In the genomic region with DNA sequence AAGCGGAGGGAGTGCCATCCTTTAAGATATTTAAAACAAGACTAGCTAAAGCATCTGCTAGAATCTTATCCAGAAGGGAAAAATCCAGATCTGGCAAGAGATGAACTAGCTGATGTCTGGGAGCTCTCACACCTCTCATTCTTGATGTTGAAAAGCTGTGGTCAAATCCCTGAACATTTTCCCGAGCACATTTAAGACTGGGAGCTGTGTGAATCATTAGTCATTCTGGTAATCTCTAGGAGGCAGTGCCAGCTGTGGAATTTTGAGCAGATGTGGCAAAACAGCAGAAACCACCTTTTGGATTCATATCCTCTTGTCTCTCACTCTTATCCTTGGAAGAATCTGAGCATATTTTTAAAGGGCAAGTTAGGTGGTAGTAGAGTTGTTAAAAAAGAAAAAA, we compare ENCODE assay signal across 16 cellular contexts.
DNase-seq lines count a peak whose midpoint lies in the region; ATAC-seq, FAIRE-seq and TF ChIP-seq lines count a peak whose summit lies in the region.
"Had no signal": no experiment of that assay in that cellular context is flagged by ENCODE, and none has a peak within 500 bp of the region (broad histone marks: within the 10 kb centered on the region; RNA-seq: fewer than 3 reads in every experiment).

No MANE protein-coding gene starts in this region.

- TF ChIP-seq EP300 in HepG2 (IDR thresholded peaks at IDR 0.05; ENCODE audit: low read depth in 2 of 2, low read length in 2 of 2) (no peak), HepG2 (CRISPR knock-in tag; IDR thresholded peaks at IDR 0.05; ENCODE audit: borderline replicate concordance) (no peak)

- ATAC-seq in HepG2 (no peak), HG02970 (IDR thresholded peaks at IDR 0.05; ENCODE audit: low FRiP score, unreplicated experiment) (no peak)
- ATAC-seq in stimulated activated naive CD8-positive, alpha-beta T cell treated with anti-CD3 and anti-CD28 coated beads, Interleukin-15, amount 100 ng/mL, for 72 hours = no peak
- ATAC-seq: activated CD4-positive, alpha-beta T cell treated with anti-CD3 and anti-CD28 coated beads for 36 hours had no signal

- no peak for TF ChIP-seq POLR2A in HepG2 (IDR thresholded peaks at IDR 0.05; ENCODE audit: insufficient read depth in 1 of 2, low read depth in 2 of 2, low read length in 2 of 2)

- H3K36me3 Mint-ChIP-seq in chondrocyte (ENCODE audit: low read depth) = no peaks in the 10 kb centered on the region

- CTCF ChIA-PET in HepG2 (lab: Yijun Ruan, JAX; ENCODE audit: low intra/inter-chr PET ratio, low total read pairs) = no interaction called here

- H3K4me3 ChIP-seq in HepG2 (replicated peaks in 1 of 3; ENCODE audit: insufficient read depth in 1 of 3, low read depth in 2 of 3, low read length in 3 of 3) (no peak overlapping the region), BE2C (ENCODE audit: low read depth, low read length) (no peak overlapping the region)
- H3K4me3 ChIP-seq: BLaER1, vagina had no signal

- H2AFZ ChIP-seq in HepG2 (ENCODE audit: low read length) = peak overlapping the region; percentile 39

- H3K4me1 ChIP-seq in HepG2 (ENCODE audit: insufficient read depth, low read length) = peaks cover 49% of the 10 kb centered on the region
- H3K4me1 ChIP-seq in BE2C = peaks cover 9% of the 10 kb centered on the region; the same call in 1 of the 2 replicates
- H3K4me1 ChIP-seq: BLaER1, vagina had no signal

- 93% methylated on average over 2 of the region's 2 CpGs for WGBS in HepG2 (ENCODE audit: low lambda C conversion rate)

- intact Hi-C loops in HepG2 (cut with micrococcal nuclease; ENCODE audit: unreplicated experiment) = no loop called here

- no peaks in the 10 kb centered on the region for H4K20me1 ChIP-seq in HepG2 (ENCODE audit: insufficient read depth, low read length)
- H4K20me1 ChIP-seq: BLaER1 had no signal

- no peak overlapping the region for H3K4me3 Mint-ChIP-seq in chondrocyte (ENCODE audit: unreplicated experiment)
- H3K4me3 Mint-ChIP-seq in stimulated activated naive CD8-positive, alpha-beta T cell treated with anti-CD3 and anti-CD28 coated beads, Interleukin-15, amount 100 ng/mL, for 72 hours = no peak overlapping the region
- H3K4me3 Mint-ChIP-seq: activated CD4-positive, alpha-beta T cell treated with anti-CD3 and anti-CD28 coated beads for 36 hours had no signal

- no peak overlapping the region for H3K27ac ChIP-seq in HepG2 (ENCODE audit: extremely low read length, insufficient read depth, low read length)
- H3K27ac ChIP-seq: BLaER1, epithelial cell of prostate, KMS-11, vagina had no signal

- H3K36me3 ChIP-seq in HepG2 (replicated peaks in 1 of 2; ENCODE audit: control insufficient read depth in 1 of 2, insufficient read depth in 2 of 2, low read length in 2 of 2) = no peaks in the 10 kb centered on the region
- H3K36me3 ChIP-seq in BE2C = no peaks in the 10 kb centered on the region
- H3K36me3 ChIP-seq: BLaER1, vagina had no signal

- H3K79me2 ChIP-seq in HepG2 (ENCODE audit: insufficient read depth, low read length) = no peaks in the 10 kb centered on the region

- TF ChIP-seq RAD21 in HepG2 (CRISPR knock-in tag; IDR thresholded peaks at IDR 0.05) = no peak

- peaks cover 22% of the 10 kb centered on the region for H3K4me1 Mint-ChIP-seq in chondrocyte (ENCODE audit: low read depth)
- peaks cover 5% of the 10 kb centered on the region for H3K4me1 Mint-ChIP-seq in stimulated activated naive CD8-positive, alpha-beta T cell treated with anti-CD3 and anti-CD28 coated beads, Interleukin-15, amount 100 ng/mL, for 72 hours

- FAIRE-seq in HepG2 (lab: Jason Lieb, UNC) = no peak
- FAIRE-seq: kidney had no signal

- H3K27me3 ChIP-seq in HepG2 (ENCODE audit: control insufficient read depth in 1 of 2, insufficient read depth in 2 of 2, low read length in 2 of 2) (no peaks in the 10 kb centered on the region), BE2C (no peaks in the 10 kb centered on the region)
- H3K27me3 ChIP-seq: BLaER1, vagina had no signal

- TF ChIP-seq CTCF in chondrocyte (IDR thresholded peaks at IDR 0.05) (peak; percentile 64), HepG2 (CRISPR knock-in tag; IDR thresholded peaks at IDR 0.05) (no peak), BE2C (IDR thresholded peaks at IDR 0.05; ENCODE audit: low read depth, low read length) (no peak)

- H3K9me3 ChIP-seq in HepG2 (ENCODE audit: low read length) (no peaks in the 10 kb centered on the region), BE2C (no peaks in the 10 kb centered on the region)
- H3K9me3 ChIP-seq: BLaER1, vagina had no signal

- no peaks in the 10 kb centered on the region for H3K9me3 Mint-ChIP-seq in chondrocyte (ENCODE audit: low read depth)
- peaks cover 5 to 8% of the 10 kb centered on the region in 2 donors for H3K9me3 Mint-ChIP-seq in stimulated activated naive CD8-positive, alpha-beta T cell treated with anti-CD3 and anti-CD28 coated beads, Interleukin-15, amount 100 ng/mL, for 72 hours

- BruUV-seq in HepG2 (replicated peaks; lab: Mats Ljungman, UMichigan) = no TSS peak

- no peak overlapping the region for H3K4me2 ChIP-seq in HepG2 (ENCODE audit: low read depth, low read length)
- H3K4me2 ChIP-seq: BLaER1, KMS-11 had no signal

- DNase-seq in AG08395 (ENCODE audit: low spot score) (peak; percentile 77), HS-5 (ENCODE audit: low read depth) (peak; percentile 85), chondrocyte (ENCODE audit: low spot score) (no peak), HepG2 (ENCODE audit: low spot score) (no peak), BE2C (no peak), NCI-H1048 (lab: John Stamatoyannopoulos, UW) (no peak)
- DNase-seq in stimulated activated naive CD8-positive, alpha-beta T cell treated with anti-CD3 and anti-CD28 coated beads, Interleukin-15, amount 100 ng/mL, for 72 hours = no peak
- DNase-seq: activated CD4-positive, alpha-beta T cell treated with anti-CD3 and anti-CD28 coated beads for 36 hours; central memory CD4-positive, alpha-beta T cell; kidney; NCI-H2029 had no signal

- no peaks in the 10 kb centered on the region for H3K27me3 Mint-ChIP-seq in chondrocyte (ENCODE audit: low read depth)
- H3K27me3 Mint-ChIP-seq in stimulated activated naive CD8-positive, alpha-beta T cell treated with anti-CD3 and anti-CD28 coated beads, Interleukin-15, amount 100 ng/mL, for 72 hours = no peaks in the 10 kb centered on the region
- H3K27me3 Mint-ChIP-seq: activated CD4-positive, alpha-beta T cell treated with anti-CD3 and anti-CD28 coated beads for 36 hours had no signal

- in situ Hi-C loops in HepG2 (cut with HindIII; ENCODE audit: extremely low pct_ligation_motif_present, low pct_unique_long_range_greater_than_20kb) = loop anchor here (10.0 kb wide), 1 partner anchor 87 kb away; no protein-coding TSS in a partner anchor

- POLR2A ChIA-PET in HepG2 (lab: Yijun Ruan, JAX) = no interaction called here

- no peak overlapping the region for H3K9ac ChIP-seq in HepG2 (ENCODE audit: insufficient read depth, low read depth, low read length)
- H3K9ac ChIP-seq: BLaER1, KMS-11 had no signal

- H3K27ac Mint-ChIP-seq in chondrocyte (ENCODE audit: unreplicated experiment) = peak overlapping the region; percentile 2
- no peak overlapping the region for H3K27ac Mint-ChIP-seq in stimulated activated naive CD8-positive, alpha-beta T cell treated with anti-CD3 and anti-CD28 coated beads, Interleukin-15, amount 100 ng/mL, for 72 hours
- H3K27ac Mint-ChIP-seq: activated CD4-positive, alpha-beta T cell treated with anti-CD3 and anti-CD28 coated beads for 36 hours had no signal

TF ChIP-seq in HepG2, 621 proteins besides CTCF, POLR2A, EP300 and RAD21 (continues in another document):
- TF ChIP-seq, protein P1, sequence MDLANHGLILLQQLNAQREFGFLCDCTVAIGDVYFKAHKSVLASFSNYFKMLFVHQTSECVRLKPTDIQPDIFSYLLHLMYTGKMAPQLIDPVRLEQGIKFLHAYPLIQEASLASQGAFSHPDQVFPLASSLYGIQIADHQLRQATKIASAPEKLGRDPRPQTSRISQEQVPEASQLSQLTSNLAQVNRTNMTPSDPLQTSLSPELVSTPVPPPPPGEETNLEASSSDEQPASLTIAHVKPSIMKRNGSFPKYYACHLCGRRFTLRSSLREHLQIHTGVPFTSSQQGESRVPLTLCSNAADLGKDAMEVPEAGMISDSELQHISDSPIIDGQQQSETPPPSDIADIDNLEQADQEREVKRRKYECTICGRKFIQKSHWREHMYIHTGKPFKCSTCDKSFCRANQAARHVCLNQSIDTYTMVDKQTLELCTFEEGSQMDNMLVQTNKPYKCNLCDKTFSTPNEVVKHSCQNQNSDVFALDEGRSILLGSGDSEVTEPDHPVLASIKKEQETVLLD (CRISPR knock-in tag; IDR thresholded peaks at IDR 0.05; ENCODE audit: low read depth) = no peak
- TF ChIP-seq MAFG (CRISPR knock-in tag; IDR thresholded peaks at IDR 0.05) = no peak
- TF ChIP-seq, protein P2, sequence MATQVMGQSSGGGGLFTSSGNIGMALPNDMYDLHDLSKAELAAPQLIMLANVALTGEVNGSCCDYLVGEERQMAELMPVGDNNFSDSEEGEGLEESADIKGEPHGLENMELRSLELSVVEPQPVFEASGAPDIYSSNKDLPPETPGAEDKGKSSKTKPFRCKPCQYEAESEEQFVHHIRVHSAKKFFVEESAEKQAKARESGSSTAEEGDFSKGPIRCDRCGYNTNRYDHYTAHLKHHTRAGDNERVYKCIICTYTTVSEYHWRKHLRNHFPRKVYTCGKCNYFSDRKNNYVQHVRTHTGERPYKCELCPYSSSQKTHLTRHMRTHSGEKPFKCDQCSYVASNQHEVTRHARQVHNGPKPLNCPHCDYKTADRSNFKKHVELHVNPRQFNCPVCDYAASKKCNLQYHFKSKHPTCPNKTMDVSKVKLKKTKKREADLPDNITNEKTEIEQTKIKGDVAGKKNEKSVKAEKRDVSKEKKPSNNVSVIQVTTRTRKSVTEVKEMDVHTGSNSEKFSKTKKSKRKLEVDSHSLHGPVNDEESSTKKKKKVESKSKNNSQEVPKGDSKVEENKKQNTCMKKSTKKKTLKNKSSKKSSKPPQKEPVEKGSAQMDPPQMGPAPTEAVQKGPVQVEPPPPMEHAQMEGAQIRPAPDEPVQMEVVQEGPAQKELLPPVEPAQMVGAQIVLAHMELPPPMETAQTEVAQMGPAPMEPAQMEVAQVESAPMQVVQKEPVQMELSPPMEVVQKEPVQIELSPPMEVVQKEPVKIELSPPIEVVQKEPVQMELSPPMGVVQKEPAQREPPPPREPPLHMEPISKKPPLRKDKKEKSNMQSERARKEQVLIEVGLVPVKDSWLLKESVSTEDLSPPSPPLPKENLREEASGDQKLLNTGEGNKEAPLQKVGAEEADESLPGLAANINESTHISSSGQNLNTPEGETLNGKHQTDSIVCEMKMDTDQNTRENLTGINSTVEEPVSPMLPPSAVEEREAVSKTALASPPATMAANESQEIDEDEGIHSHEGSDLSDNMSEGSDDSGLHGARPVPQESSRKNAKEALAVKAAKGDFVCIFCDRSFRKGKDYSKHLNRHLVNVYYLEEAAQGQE (IDR thresholded peaks at IDR 0.05; ENCODE audit: borderline replicate concordance in 1 of 2, low read depth in 1 of 2, low read length in 2 of 2) = no peak

Comparison
In these comparisons a context has a peak if more than half of its experiments do, and no peak if none do; other contexts are left out.
1. DNase-seq: peak in AG08395 (single experiment) and HS-5 (single experiment); none in chondrocyte (single experiment), HepG2 (single experiment), BE2C (single experiment), NCI-H1048 (single experiment) and stimulated activated naive CD8-positive, alpha-beta T cell treated with anti-CD3 and anti-CD28 coated beads, Interleukin-15, amount 100 ng/mL, for 72 hours (0 of 2).